ENCODE assay signal across 9 cellular contexts in genomic region chr12:6376079-6376941, GRCh38. TPM values are rescaled to one million over a fixed set of nuclear protein-coding genes. Genes with fewer than 3 reads are reported as not detected.
DNase-seq lines count a peak whose midpoint lies in the region; ATAC-seq and TF ChIP-seq lines count a peak whose summit lies in the region.
"Had no signal": no experiment of that assay in that cellular context is flagged by ENCODE, and none has a peak within 500 bp of the region (broad histone marks: within the 10 kb centered on the region; RNA-seq: fewer than 3 reads in every experiment).

No MANE protein-coding gene starts in this region.

- DNase-seq in COLO829 (ENCODE audit: low spot score), result peak; percentile 72
- no peak for DNase-seq in Jurkat, Clone E6-1 (ENCODE audit: low read depth, low spot score)
- peak; percentile 62 for DNase-seq in brain microvascular endothelial cell

- H3K36me3 ChIP-seq in brain microvascular endothelial cell (replicated peaks) (no peaks in the 10 kb centered on the region), thymus (ENCODE audit: control insufficient read depth, insufficient read depth) (no peaks in the 10 kb centered on the region)

- no peaks in the 10 kb centered on the region for H3K27me3 ChIP-seq in brain microvascular endothelial cell (replicated peaks)
- peaks cover 4% of the 10 kb centered on the region for H3K27me3 ChIP-seq in layer of hippocampus (ENCODE audit: control insufficient read depth, insufficient read depth, low read length)
- H3K27me3 ChIP-seq in thymus (ENCODE audit: control insufficient read depth, insufficient read depth), result no peaks in the 10 kb centered on the region

- in situ Hi-C loops in brain microvascular endothelial cell (cut with HindIII; ENCODE audit: low pct_ligation_motif_present, low sequenced_read_pairs), result no loop called here

- no peaks in the 10 kb centered on the region for H3K9me3 ChIP-seq in thymus (ENCODE audit: control insufficient read depth)

- ATAC-seq in HG03460 (IDR thresholded peaks at IDR 0.05; ENCODE audit: unreplicated experiment) (no peak), HG03025 (IDR thresholded peaks at IDR 0.05; ENCODE audit: low FRiP score, unreplicated experiment) (no peak), GM18907 (IDR thresholded peaks at IDR 0.05; ENCODE audit: unreplicated experiment) (no peak)

- H3K27ac ChIP-seq in brain microvascular endothelial cell, result no peak overlapping the region
- peak overlapping the region; percentile 38 for H3K27ac ChIP-seq in layer of hippocampus (ENCODE audit: low read depth, low read length)
- peak overlapping the region; percentile 85 for H3K27ac ChIP-seq in thymus (ENCODE audit: low read depth)
- H3K27ac ChIP-seq: SK-N-MC had no signal

- peak overlapping the region; percentile 21 for H3K4me3 ChIP-seq in Jurkat, Clone E6-1 (ENCODE audit: low read length)
- no peak overlapping the region for H3K4me3 ChIP-seq in brain microvascular endothelial cell (ENCODE audit: low read depth, low read length)
- no peak overlapping the region for H3K4me3 ChIP-seq in thymus (ENCODE audit: low read length)
- H3K4me3 ChIP-seq: SK-N-MC had no signal

- 54% methylated on average over 20 of the region's 20 CpGs for WGBS in thymus

- H3K4me1 ChIP-seq in thymus (ENCODE audit: control insufficient read depth, insufficient read depth, low read length), result peaks cover 17% of the 10 kb centered on the region

- TF ChIP-seq CTCF in brain microvascular endothelial cell (IDR thresholded peaks at IDR 0.05; ENCODE audit: low read depth, low read length, missing control alignments), result peak; percentile 74

RNA-seq across cellular contexts. Expression of gene SCNN1A, which starts 0.9 kb away (rescaled TPM):
- 1.8 TPM for polyA plus RNA-seq in Jurkat, Clone E6-1 (2012; ENCODE audit: insufficient read depth, insufficient read length)
- 28.9 TPM for polyA plus RNA-seq in thymus

RNA-seq across cellular contexts. Expression of gene LTBR, which starts 7.7 kb away (rescaled TPM):
- polyA plus RNA-seq in Jurkat, Clone E6-1 (2012; ENCODE audit: insufficient read depth, insufficient read length), result not detected
- polyA plus RNA-seq in thymus, result 33.3 TPM

RNA-seq across cellular contexts. Expression of gene TNFRSF1A, which starts 34.4 kb away (rescaled TPM):
- 58.0 TPM for polyA plus RNA-seq in Jurkat, Clone E6-1 (2012; ENCODE audit: insufficient read depth, insufficient read length)
- 61.6 TPM for polyA plus RNA-seq in thymus
